ENCODE assay signal across 22 cellular contexts in genomic region chr19:45938733-45939319, GRCh38. TPM values are rescaled to one million over a fixed set of nuclear protein-coding genes. Genes with fewer than 3 reads are reported as not detected.
DNase-seq lines count a peak whose midpoint lies in the region; ATAC-seq, FAIRE-seq and TF ChIP-seq lines count a peak whose summit lies in the region.
"Had no signal": no experiment of that assay in that cellular context is flagged by ENCODE, and none has a peak within 500 bp of the region (broad histone marks: within the 10 kb centered on the region; RNA-seq: fewer than 3 reads in every experiment).

No MANE protein-coding gene starts in this region.

- H3K4me3 ChIP-seq in GM12878, result no peak overlapping the region
- no peak overlapping the region for H3K4me3 ChIP-seq in testis
- H3K4me3 ChIP-seq: right atrium auricular region had no signal

- TF ChIP-seq CTCF in GM12878 (IDR thresholded peaks at IDR 0.05 in 2 of 3, conservative IDR thresholded peaks at IDR 0.05 in 1 of 3; ENCODE audit: control insufficient read depth in 2 of 3, extremely low read depth in 1 of 3, insufficient read depth in 1 of 3, low read depth in 3 of 3, low read length in 3 of 3) (no peak), testis (IDR thresholded peaks at IDR 0.05) (no peak)

- TF ChIP-seq POLR2A in GM12878 (IDR thresholded peaks at IDR 0.05; ENCODE audit: low read depth, low read length) (no peak), testis (IDR thresholded peaks at IDR 0.05) (no peak)

- H3K79me2 ChIP-seq in GM12878 (ENCODE audit: control insufficient read depth, insufficient read depth, low read length), result no peaks in the 10 kb centered on the region

- RAD21 ChIA-PET in GM12878 (lab: Charles Lee; ENCODE audit: unreplicated experiment), result no interaction called here

- CTCF ChIA-PET in GM12878 (lab: Yijun Ruan, JAX), result no interaction called here

- H3K27me3 ChIP-seq in GM12878 (replicated peaks in 1 of 2; ENCODE audit: control insufficient read depth in 2 of 2, insufficient read depth in 2 of 2, low read length in 1 of 2) (no peaks in the 10 kb centered on the region), testis (no peaks in the 10 kb centered on the region)
- H3K27me3 ChIP-seq: right atrium auricular region had no signal

- 35% methylated on average over 3 of the region's 3 CpGs for WGBS in GM12878 (ENCODE audit: insufficient coverage, insufficient replicate concordance, low lambda C conversion rate, missing lambda C conversion rate)
- 64 to 90% methylated on average over 2 to 3 of the region's 3 CpGs for WGBS in testis, 2 donors

- no peak for TF ChIP-seq EP300 in GM12878 (IDR thresholded peaks at IDR 0.05; ENCODE audit: borderline replicate concordance in 1 of 2, control insufficient read depth in 1 of 2, low read depth in 2 of 2, low read length in 2 of 2)

- in situ Hi-C loops in GM12878 (cut with MboI), result no loop called here

- intact Hi-C loops in GM12878 (cut with micrococcal nuclease; ENCODE audit: unreplicated experiment) (no loop called here), testis (cut with DNase I; ENCODE audit: low total_unique reads) (no loop called here)

- BruUV-seq in GM12878 (replicated peaks; lab: Mats Ljungman, UMichigan), result no TSS peak

- SMC1A ChIA-PET in GM12878 (lab: Charles Lee; ENCODE audit: uncharacterized antibody, unreplicated experiment), result no interaction called here

- H3K4me2 ChIP-seq in GM12878 (ENCODE audit: control insufficient read depth, insufficient read depth), result no peak overlapping the region

- no peaks in the 10 kb centered on the region for H3K36me3 ChIP-seq in GM12878 (ENCODE audit: control insufficient read depth in 2 of 2, insufficient read depth in 2 of 2, low read length in 1 of 2)
- no peaks in the 10 kb centered on the region for H3K36me3 ChIP-seq in testis (ENCODE audit: low read depth, missing control alignments)
- H3K36me3 ChIP-seq: right atrium auricular region had no signal

- ATAC-seq in GM12878, result no peak
- ATAC-seq in GM21367 (IDR thresholded peaks at IDR 0.05; ENCODE audit: unreplicated experiment), result no peak
- ATAC-seq: activated naive CD8-positive, alpha-beta T cell treated with anti-CD3 and anti-CD28 coated beads, Interleukin-2, amount 50 U/mL, for 24 hours; HCT116; PC-3 had no signal

- H4K20me1 ChIP-seq in GM12878 (ENCODE audit: control insufficient read depth, insufficient read depth), result no peaks in the 10 kb centered on the region

- POLR2A ChIA-PET in GM12878 (lab: Charles Lee), result no interaction called here

- TF ChIP-seq RAD21 in GM12878 (IDR thresholded peaks at IDR 0.05; ENCODE audit: insufficient read depth, low read depth, low read length), result no peak

- FAIRE-seq in GM12878 (lab: Jason Lieb, UNC), result no peak
- FAIRE-seq: colon, HTR-8/SVneo had no signal

- H3K4me1 ChIP-seq in GM12878 (ENCODE audit: control insufficient read depth, insufficient read depth, low read length) (no peaks in the 10 kb centered on the region), testis (no peaks in the 10 kb centered on the region)
- H3K4me1 ChIP-seq: right atrium auricular region had no signal

- H3K9me3 ChIP-seq in GM12878 (replicated peaks; ENCODE audit: control insufficient read depth, insufficient read depth, low read length) (no peaks in the 10 kb centered on the region), testis (no peaks in the 10 kb centered on the region)
- H3K9me3 ChIP-seq: right atrium auricular region had no signal

- H3K9ac ChIP-seq in GM12878 (ENCODE audit: control insufficient read depth, insufficient read depth, low read length), result no peak overlapping the region

- no peak overlapping the region for H2AFZ ChIP-seq in GM12878 (ENCODE audit: control insufficient read depth, low read depth, low read length)

- DNase-seq in GM12878 (ENCODE audit: low read depth, low spot score) (no peak), lung microvascular endothelial cell (ENCODE audit: low read depth in 2 of 2) (peak; percentile 25 to 33), testis (no peak)
- DNase-seq: activated CD4-positive, alpha-beta T cell treated with anti-CD3 and anti-CD28 coated beads for 4 hours; activated naive CD8-positive, alpha-beta T cell treated with anti-CD3 and anti-CD28 coated beads, Interleukin-2, amount 50 U/mL, for 24 hours; CD4-positive, alpha-beta T cell; mesenchymal stem cell; NCI-H1092 treated with DMSO at 0.1 percent for 48 hours; NCI-H2029; NCI-H345; NCI-H82; PC-3; SIG-M5 had no signal

- no peak overlapping the region for H3K27ac ChIP-seq in GM12878 (ENCODE audit: control insufficient read depth, insufficient read depth)
- H3K27ac ChIP-seq in testis, result no peak overlapping the region
- H3K27ac ChIP-seq: right atrium auricular region had no signal

RNA-seq across cellular contexts. Expression of gene NANOS2, which starts 24.2 kb away (rescaled TPM):
- not detected in 2 replicates for total RNA-seq in GM12878 (2013; cell fraction: nucleolus; rRNA removed)
- total RNA-seq in GM12878 (2014; rRNA removed) (not detected in 2 replicates), GM12878 (2014; rRNA removed; fragmentation: Illumina TruSeq; extraction: Trizol) (not detected in 2 replicates), GM12878 (2021) (not detected in 2 replicates), lung microvascular endothelial cell (not detected in 2 replicates), testis (1 to 10 TPM; 4.8 to 5.1 TPM)
- not detected for polyA plus RNA-seq in GM12878 (2011; ENCODE audit: low read depth)
- polyA plus RNA-seq in GM12878 (2011; rRNA removed) (not detected in 2 replicates), GM12878 (2014; fragmentation: Illumina TruSeq; extraction: Trizol) (not detected in 2 replicates), GM12878 (2014; fragmentation: Nextera tagmentation; extraction: Ambion mirVana) (not detected), GM12878 (2014; rRNA removed) (0.04 TPM in 1 of 2 replicates, not detected in the other), GM12878 (2016; fragmentation: Nextera tagmentation; extraction: Ambion mirVana) (not detected), testis (ENCODE audit: insufficient read depth, low read depth, low replicate concordance) (4.8 TPM)
- polyA plus RNA-seq in GM12878 (2011; cell fraction: cytosol; rRNA removed), result not detected in 2 replicates
- not detected in 2 replicates for polyA plus RNA-seq in GM12878 (2011; cell fraction: nucleus; rRNA removed)
- polyA plus RNA-seq in GM12878 (2012), result not detected in 2 replicates
- polyA minus RNA-seq in GM12878 (2011; rRNA and poly(A)+ RNA removed), result not detected in 2 replicates
- polyA minus RNA-seq in GM12878 (2011; cell fraction: cytosol; rRNA and poly(A)+ RNA removed), result not detected in 2 replicates
- not detected in 2 replicates for polyA minus RNA-seq in GM12878 (2011; cell fraction: nucleus; rRNA and poly(A)+ RNA removed)
- total RNA-seq: activated T-helper 2 cell treated with anti-CD3 and anti-CD28 coated beads, Interferon-gamma antibody, Interleukin-2, Interleukin-4, amounts not matched to agents 10 μg/mL and 5 μg/mL and 100 μg/mL, durations not matched to agents 14 hours and 24 hours and 36 hours; CD4-positive, alpha-beta T cell; osteocyte; PC-3; right atrium auricular region; ureter had no signal

RNA-seq across cellular contexts. Expression of gene NOVA2, which starts 34.8 kb away (rescaled TPM):
- total RNA-seq in GM12878 (2013; cell fraction: nucleolus; rRNA removed), result not detected in 2 replicates
- total RNA-seq in GM12878 (2014; rRNA removed), result not detected in 2 replicates
- total RNA-seq in GM12878 (2014; rRNA removed; fragmentation: Illumina TruSeq; extraction: Trizol), result under 0.01 TPM in 1 of 2 replicates, not detected in the other
- 0.03 and 0.44 TPM in 2 replicates for total RNA-seq in GM12878 (2021)
- polyA plus RNA-seq in GM12878 (2011; ENCODE audit: low read depth), result not detected
- not detected in 2 replicates for polyA plus RNA-seq in GM12878 (2011; rRNA removed)
- polyA plus RNA-seq in GM12878 (2011; cell fraction: cytosol; rRNA removed), result not detected in 2 replicates
- polyA plus RNA-seq in GM12878 (2011; cell fraction: nucleus; rRNA removed), result not detected in 2 replicates
- 0.01 and 0.03 TPM in 2 replicates for polyA plus RNA-seq in GM12878 (2012)
- 0.03 TPM in 2 replicates for polyA plus RNA-seq in GM12878 (2014; fragmentation: Illumina TruSeq; extraction: Trizol)
- under 1 TPM in 1 of 2 experiments, not detected in 1; under 0.01 TPM for polyA plus RNA-seq in GM12878 (2014; fragmentation: Nextera tagmentation; extraction: Ambion mirVana)
- 0.05 TPM in 1 of 2 replicates, not detected in the other for polyA plus RNA-seq in GM12878 (2014; rRNA removed)
- polyA plus RNA-seq in GM12878 (2016; fragmentation: Nextera tagmentation; extraction: Ambion mirVana), result under 1 TPM in 1 of 2 experiments, not detected in 1; 0.03 TPM
- polyA minus RNA-seq in GM12878 (2011; rRNA and poly(A)+ RNA removed), result not detected in 2 replicates
- not detected in 2 replicates for polyA minus RNA-seq in GM12878 (2011; cell fraction: cytosol; rRNA and poly(A)+ RNA removed)
- polyA minus RNA-seq in GM12878 (2011; cell fraction: nucleus; rRNA and poly(A)+ RNA removed), result not detected in 2 replicates
- total RNA-seq in lung microvascular endothelial cell, result 3.7 and 6.2 TPM in 2 replicates
- total RNA-seq in testis, result 1 to 10 TPM; 3.0 to 5.7 TPM
- 3.1 TPM for polyA plus RNA-seq in testis (ENCODE audit: insufficient read depth, low read depth, low replicate concordance)
- total RNA-seq: activated T-helper 2 cell treated with anti-CD3 and anti-CD28 coated beads, Interferon-gamma antibody, Interleukin-2, Interleukin-4, amounts not matched to agents 10 μg/mL and 5 μg/mL and 100 μg/mL, durations not matched to agents 14 hours and 24 hours and 36 hours; CD4-positive, alpha-beta T cell; G401; osteocyte; PC-3 had no signal

RNA-seq across cellular contexts. Expression of gene MYPOP, which starts 36.4 kb away (rescaled TPM):
- total RNA-seq in GM12878 (2013; cell fraction: nucleolus; rRNA removed), result 4.3 and 5.0 TPM in 2 replicates
- total RNA-seq in GM12878 (2014; rRNA removed), result 1.7 and 2.1 TPM in 2 replicates
- total RNA-seq in GM12878 (2014; rRNA removed; fragmentation: Illumina TruSeq; extraction: Trizol), result 1.1 and 1.2 TPM in 2 replicates
- total RNA-seq in GM12878 (2021), result 9.4 TPM in 2 replicates
- polyA plus RNA-seq in GM12878 (2011; ENCODE audit: low read depth), result 0.52 TPM
- 0.52 and 1.1 TPM in 2 replicates for polyA plus RNA-seq in GM12878 (2011; rRNA removed)
- polyA plus RNA-seq in GM12878 (2011; cell fraction: cytosol; rRNA removed), result 2.0 and 2.4 TPM in 2 replicates
- 4.4 and 5.6 TPM in 2 replicates for polyA plus RNA-seq in GM12878 (2011; cell fraction: nucleus; rRNA removed)
- 3.8 and 4.8 TPM in 2 replicates for polyA plus RNA-seq in GM12878 (2012)
- 0.92 and 2.3 TPM in 2 replicates for polyA plus RNA-seq in GM12878 (2014; fragmentation: Illumina TruSeq; extraction: Trizol)
- 1 to 10 TPM in 1 of 2 experiments, under 1 TPM in 1; 0.47 to 1.7 TPM for polyA plus RNA-seq in GM12878 (2014; fragmentation: Nextera tagmentation; extraction: Ambion mirVana)
- 4.6 and 5.8 TPM in 2 replicates for polyA plus RNA-seq in GM12878 (2014; rRNA removed)
- polyA plus RNA-seq in GM12878 (2016; fragmentation: Nextera tagmentation; extraction: Ambion mirVana), result 1 to 10 TPM in 1 of 2 experiments, under 1 TPM in 1; 0.70 to 1.1 TPM
- 0.44 and 0.46 TPM in 2 replicates for polyA minus RNA-seq in GM12878 (2011; rRNA and poly(A)+ RNA removed)
- 1.2 TPM in 2 replicates for polyA minus RNA-seq in GM12878 (2011; cell fraction: cytosol; rRNA and poly(A)+ RNA removed)
- polyA minus RNA-seq in GM12878 (2011; cell fraction: nucleus; rRNA and poly(A)+ RNA removed), result 1.2 and 2.5 TPM in 2 replicates
- 0.87 and 1.2 TPM in 2 replicates for total RNA-seq in lung microvascular endothelial cell
- total RNA-seq in testis, result 10 to 100 TPM in 1 of 2 donors, 1 to 10 TPM in 1; 9.4 to 11.1 TPM
- 9.5 TPM for polyA plus RNA-seq in testis (ENCODE audit: insufficient read depth, low read depth, low replicate concordance)

RNA-seq across cellular contexts. Expression of gene IRF2BP1, which starts 52.9 kb away (rescaled TPM):
- total RNA-seq in GM12878 (2013; cell fraction: nucleolus; rRNA removed), result 15.6 and 16.9 TPM in 2 replicates
- total RNA-seq in GM12878 (2014; rRNA removed), result 15.4 and 19.9 TPM in 2 replicates
- 2.1 and 3.0 TPM in 2 replicates for total RNA-seq in GM12878 (2014; rRNA removed; fragmentation: Illumina TruSeq; extraction: Trizol)
- total RNA-seq in GM12878 (2021), result 23.1 and 24.4 TPM in 2 replicates
- polyA plus RNA-seq in GM12878 (2011; ENCODE audit: low read depth), result 2.0 TPM
- 0.76 and 1.9 TPM in 2 replicates for polyA plus RNA-seq in GM12878 (2011; rRNA removed)
- 3.1 and 6.3 TPM in 2 replicates for polyA plus RNA-seq in GM12878 (2011; cell fraction: cytosol; rRNA removed)
- polyA plus RNA-seq in GM12878 (2011; cell fraction: nucleus; rRNA removed), result 8.8 and 10.9 TPM in 2 replicates
- polyA plus RNA-seq in GM12878 (2012), result 5.4 and 7.5 TPM in 2 replicates
- polyA plus RNA-seq in GM12878 (2014; fragmentation: Illumina TruSeq; extraction: Trizol), result 0.30 and 2.0 TPM in 2 replicates
- polyA plus RNA-seq in GM12878 (2014; fragmentation: Nextera tagmentation; extraction: Ambion mirVana), result under 1 TPM; 0.31 to 0.69 TPM
- polyA plus RNA-seq in GM12878 (2014; rRNA removed), result 12.5 and 14.5 TPM in 2 replicates
- 1 to 10 TPM; 5.8 to 7.9 TPM for polyA plus RNA-seq in GM12878 (2016; fragmentation: Nextera tagmentation; extraction: Ambion mirVana)
- polyA minus RNA-seq in GM12878 (2011; rRNA and poly(A)+ RNA removed), result 2.2 and 5.3 TPM in 2 replicates
- 5.0 and 5.5 TPM in 2 replicates for polyA minus RNA-seq in GM12878 (2011; cell fraction: cytosol; rRNA and poly(A)+ RNA removed)
- 10.6 and 15.7 TPM in 2 replicates for polyA minus RNA-seq in GM12878 (2011; cell fraction: nucleus; rRNA and poly(A)+ RNA removed)
- total RNA-seq in lung microvascular endothelial cell, result 13.1 and 20.0 TPM in 2 replicates
- total RNA-seq in testis, result 10 to 100 TPM; 36.0 to 48.3 TPM
- 13.8 TPM for polyA plus RNA-seq in testis (ENCODE audit: insufficient read depth, low read depth, low replicate concordance)

RNA-seq across cellular contexts. Expression of gene CCDC61, which starts 56.4 kb away (rescaled TPM):
- total RNA-seq in GM12878 (2013; cell fraction: nucleolus; rRNA removed), result 7.3 and 12.3 TPM in 2 replicates
- total RNA-seq in GM12878 (2014; rRNA removed) (15.7 and 16.3 TPM in 2 replicates), GM12878 (2014; rRNA removed; fragmentation: Illumina TruSeq; extraction: Trizol) (7.5 and 8.3 TPM in 2 replicates), GM12878 (2021) (27.1 and 27.3 TPM in 2 replicates), lung microvascular endothelial cell (3.3 and 6.0 TPM in 2 replicates), testis (10 to 100 TPM; 25.6 to 31.2 TPM)
- 4.8 TPM for polyA plus RNA-seq in GM12878 (2011; ENCODE audit: low read depth)
- polyA plus RNA-seq in GM12878 (2011; rRNA removed) (5.4 and 11.5 TPM in 2 replicates), GM12878 (2014; fragmentation: Illumina TruSeq; extraction: Trizol) (1.1 and 8.3 TPM in 2 replicates), GM12878 (2014; fragmentation: Nextera tagmentation; extraction: Ambion mirVana) (under 1 TPM; 0.27 to 0.95 TPM), GM12878 (2014; rRNA removed) (21.5 and 22.9 TPM in 2 replicates), GM12878 (2016; fragmentation: Nextera tagmentation; extraction: Ambion mirVana) (1 to 10 TPM; 1.7 to 9.1 TPM), testis (ENCODE audit: insufficient read depth, low read depth, low replicate concordance) (32.5 TPM)
- polyA plus RNA-seq in GM12878 (2011; cell fraction: cytosol; rRNA removed), result 12.2 and 14.1 TPM in 2 replicates
- 31.5 and 42.1 TPM in 2 replicates for polyA plus RNA-seq in GM12878 (2011; cell fraction: nucleus; rRNA removed)
- 15.4 and 15.8 TPM in 2 replicates for polyA plus RNA-seq in GM12878 (2012)
- 4.5 and 9.0 TPM in 2 replicates for polyA minus RNA-seq in GM12878 (2011; rRNA and poly(A)+ RNA removed)
- polyA minus RNA-seq in GM12878 (2011; cell fraction: cytosol; rRNA and poly(A)+ RNA removed), result 5.1 and 5.2 TPM in 2 replicates
- 9.6 and 19.8 TPM in 2 replicates for polyA minus RNA-seq in GM12878 (2011; cell fraction: nucleus; rRNA and poly(A)+ RNA removed)

Comparison
In these comparisons a context has a peak if more than half of its experiments do, and no peak if none do; other contexts are left out.
1. DNase-seq: peak in lung microvascular endothelial cell (2 of 2); none in GM12878 (single experiment) and testis (single experiment).